28 cellular contexts compared by ENCODE assay signal in genomic region chr11:22641559-22641958, GRCh38.
"Had no signal": no experiment of that assay in that cellular context is flagged by ENCODE, and none has a peak within 500 bp of the region (broad histone marks: within the 10 kb centered on the region; RNA-seq: fewer than 3 reads in every experiment).

No MANE protein-coding gene starts in this region.

- ATAC-seq: esophagus mucosa, foreskin keratinocyte, gastrocnemius medialis, gastroesophageal sphincter, heart left ventricle, heart right ventricle had no signal

- H3K27me3 ChIP-seq: colonic mucosa, dorsolateral prefrontal cortex, esophagus muscularis mucosa, esophagus squamous epithelium, foreskin keratinocyte, gastrocnemius medialis, gastroesophageal sphincter, heart left ventricle, heart right ventricle had no signal

- H3K36me3 ChIP-seq: colonic mucosa, esophagus muscularis mucosa, esophagus squamous epithelium, gastrocnemius medialis, gastroesophageal sphincter, heart left ventricle, heart right ventricle had no signal

- FAIRE-seq: colon, endometrium, endothelial cell of umbilical vein, frontal cortex had no signal

- DNase-seq: colonic mucosa; cortex of kidney; dermis blood vessel endothelial cell; dorsolateral prefrontal cortex; effector CD4-positive, alpha-beta T cell; effector CD8-positive, alpha-beta T cell; effector memory CD4-positive, alpha-beta T cell; erythroblast; esophagus squamous epithelium; foreskin fibroblast; foreskin keratinocyte; foreskin melanocyte; gastrocnemius medialis; glutamatergic neuron; head of caudate nucleus; heart left ventricle; heart right ventricle had no signal

- H3K27ac ChIP-seq: colonic mucosa, coronary artery, dorsolateral prefrontal cortex, epithelial cell of prostate, esophagus muscularis mucosa, esophagus squamous epithelium, foreskin keratinocyte, gastrocnemius medialis, gastroesophageal sphincter, heart left ventricle, heart right ventricle had no signal

- H3K27ac Mint-ChIP-seq: dendritic cell treated with granulocyte-macrophage colony-stimulating factor and Interleukin-4, amounts not matched to agents 40 ng/mL and 50 ng/mL, for 4 days had no signal

- H3K9me3 ChIP-seq: colonic mucosa, esophagus muscularis mucosa, esophagus squamous epithelium, gastrocnemius medialis, gastroesophageal sphincter, heart left ventricle, heart right ventricle had no signal

- H3K4me1 ChIP-seq: colonic mucosa, esophagus muscularis mucosa, esophagus squamous epithelium, gastrocnemius medialis, gastroesophageal sphincter, heart left ventricle, heart right ventricle had no signal

- H3K4me3 ChIP-seq: colonic mucosa, coronary artery, dorsolateral prefrontal cortex, esophagus muscularis mucosa, esophagus squamous epithelium, gastrocnemius medialis, gastroesophageal sphincter, heart left ventricle, heart right ventricle had no signal

- H3K9me3 Mint-ChIP-seq: dendritic cell treated with granulocyte-macrophage colony-stimulating factor and Interleukin-4, amounts not matched to agents 40 ng/mL and 50 ng/mL, for 4 days; endodermal cell had no signal

- H3K27me3 Mint-ChIP-seq: dendritic cell treated with granulocyte-macrophage colony-stimulating factor and Interleukin-4, amounts not matched to agents 40 ng/mL and 50 ng/mL, for 4 days had no signal

- H3K4me3 Mint-ChIP-seq: dendritic cell treated with granulocyte-macrophage colony-stimulating factor and Interleukin-4, amounts not matched to agents 40 ng/mL and 50 ng/mL, for 4 days; endodermal cell had no signal
